In the genomic region with DNA sequence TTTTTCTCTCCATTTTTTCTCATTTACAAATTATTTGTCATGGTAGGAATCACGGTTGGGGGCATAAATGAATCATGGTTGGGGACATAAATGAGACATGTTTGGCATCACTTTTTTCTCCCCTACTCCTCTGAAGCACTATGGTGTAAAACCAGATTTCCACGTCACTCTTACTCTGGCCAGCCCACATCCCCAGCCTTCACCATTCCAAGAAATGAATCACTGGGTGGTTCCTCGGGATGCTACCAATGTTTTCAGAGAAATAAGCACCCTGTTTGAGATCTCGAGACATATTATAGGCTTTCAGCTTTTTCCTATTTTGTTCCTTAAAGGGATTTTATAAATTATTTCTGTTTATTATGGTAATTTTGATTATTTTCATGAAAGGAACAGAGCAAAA, we compare ENCODE assay signal across 30 cellular contexts.
DNase-seq lines count a peak whose midpoint lies in the region; ATAC-seq and TF ChIP-seq lines count a peak whose summit lies in the region.
"Had no signal": no experiment of that assay in that cellular context is flagged by ENCODE, and none has a peak within 500 bp of the region (broad histone marks: within the 10 kb centered on the region; RNA-seq: fewer than 3 reads in every experiment).

No MANE protein-coding gene starts in this region.

- no peak overlapping the region for H3K9ac ChIP-seq in GM23248
- H3K9ac ChIP-seq: KMS-11 had no signal

- peaks cover 15% of the 10 kb centered on the region for H3K4me1 ChIP-seq in GM23248 (ENCODE audit: insufficient read depth)
- H3K4me1 ChIP-seq: BE2C, esophagus muscularis mucosa, left lung, SJCRH30, uterus had no signal

- H3K9me2 ChIP-seq in GM23248 (ENCODE audit: insufficient read depth) = no peaks in the 10 kb centered on the region

- DNase-seq in A172 (ENCODE audit: low spot score) (peak; percentile 42), GM23248 (peak; percentile 77), RWPE1 (ENCODE audit: low spot score) (peak; percentile 11), fibroblast of the aortic adventitia (ENCODE audit: low read depth) (peak; percentile 28), middle frontal gyrus (ENCODE audit: extremely low spot score, low spot score) (no peak), putamen (ENCODE audit: low spot score) (no peak), head of caudate nucleus (no peak)
- DNase-seq: activated B cell treated with CpG ODN at 0.5 μM for 24 hours; activated CD8-positive, alpha-beta memory T cell treated with anti-CD3 and anti-CD28 coated beads, Interleukin-2, amount 10 ng/mL, durations not matched to agents 7 days and 5 days; activated naive CD4-positive, alpha-beta T cell treated with anti-CD3 and anti-CD28 coated beads, Interleukin-2, amount 50 U/mL, for 16 hours; activated T-cell treated with anti-CD3 and anti-CD28 coated beads, Interleukin-2, amount 50 U/mL, for 72 hours; amniotic stem cell; caudate nucleus; CD8-positive, alpha-beta memory T cell; endodermal cell; HCEC 1CT; left lung; naive thymus-derived CD4-positive, alpha-beta T cell; NCI-H187 treated with DMSO at 0.1 percent for 48 hours; NCI-H69; SJCRH30; stimulated activated naive CD8-positive, alpha-beta T cell treated with anti-CD3 and anti-CD28 coated beads, Interleukin-15, Interleukin-2, amounts not matched to agents 100 U/mL and 50 U/mL, for 24 hours; T1000; uterus had no signal

- no peak for ATAC-seq in GM18511 (IDR thresholded peaks at IDR 0.05; ENCODE audit: unreplicated experiment)
- ATAC-seq: activated CD8-positive, alpha-beta memory T cell treated with anti-CD3 and anti-CD28 coated beads, Interleukin-2, amount 10 ng/mL, durations not matched to agents 7 days and 5 days; activated T-cell treated with anti-CD3 and anti-CD28 coated beads, Interleukin-2, amount 50 U/mL, for 72 hours; left lung; naive thymus-derived CD4-positive, alpha-beta T cell; Panc1; stimulated activated naive CD8-positive, alpha-beta T cell treated with anti-CD3 and anti-CD28 coated beads, Interleukin-15, Interleukin-2, amounts not matched to agents 100 U/mL and 50 U/mL, for 24 hours had no signal

- intact Hi-C loops in head of caudate nucleus (cut with DNase I) = no loop called here

- H3K27ac ChIP-seq in GM23248 = peak overlapping the region; percentile 17; the same call in 1 of the 2 replicates
- no peak overlapping the region for H3K27ac ChIP-seq in RWPE1
- H3K27ac ChIP-seq: esophagus muscularis mucosa, KMS-11, left lung, SJCRH30, thoracic aorta, uterus had no signal

- in situ Hi-C loops in GM23248 (cut with MboI) = no loop called here

- CTCF ChIA-PET in RWPE1 (lab: Yijun Ruan, JAX) = no interaction called here

- POLR2A ChIA-PET in RWPE1 (lab: Yijun Ruan, JAX; ENCODE audit: low non-redundant PET) = no interaction called here

- H3K4me3 ChIP-seq in GM23248 (no peak overlapping the region), fibroblast of the aortic adventitia (ENCODE audit: low read depth, low read length) (no peak overlapping the region)
- H3K4me3 ChIP-seq: esophagus muscularis mucosa, left lung, SJCRH30, thoracic aorta, uterus had no signal

- no peaks in the 10 kb centered on the region for H3K9me3 ChIP-seq in GM23248 (ENCODE audit: low read depth)
- H3K9me3 ChIP-seq: BE2C, left lung, SJCRH30, uterus had no signal

- H3K4me2 ChIP-seq in GM23248 (ENCODE audit: unreplicated experiment) = no peak overlapping the region
- H3K4me2 ChIP-seq: KMS-11 had no signal

- H3F3A ChIP-seq in GM23248 (ENCODE audit: insufficient read depth) = no peaks in the 10 kb centered on the region

- TF ChIP-seq CTCF in RWPE1 (conservative IDR thresholded peaks at IDR 0.05; ENCODE audit: low read depth) (no peak), fibroblast of the aortic adventitia (IDR thresholded peaks at IDR 0.05; ENCODE audit: insufficient read depth, low read length) (no peak)

- WGBS in GM23248 (ENCODE audit: low coverage in 1 of 2, low lambda C conversion rate in 2 of 2, missing lambda C conversion rate in 2 of 2), 2 experiments = 11 to 12% methylated on average over 4 of the region's 4 CpGs

- peak overlapping the region; percentile 45 for H2AFZ ChIP-seq in GM23248

- H3K79me2 ChIP-seq in GM23248 (ENCODE audit: insufficient read depth) = no peaks in the 10 kb centered on the region

- no peaks in the 10 kb centered on the region for H3K36me3 ChIP-seq in GM23248 (ENCODE audit: low read depth)
- H3K36me3 ChIP-seq: BE2C, esophagus muscularis mucosa, left lung, SJCRH30, thoracic aorta, uterus had no signal

- no peaks in the 10 kb centered on the region for H3K27me3 ChIP-seq in GM23248 (replicated peaks; ENCODE audit: insufficient read depth)
- H3K27me3 ChIP-seq: BE2C, esophagus muscularis mucosa, left lung, SJCRH30, uterus had no signal

- no peaks in the 10 kb centered on the region for H4K20me1 ChIP-seq in GM23248 (ENCODE audit: insufficient read depth)

Comparison
In these comparisons a context has a peak if more than half of its experiments do, and no peak if none do; other contexts are left out.
1. DNase-seq: peak in A172 (single experiment), GM23248 (single experiment), RWPE1 (single experiment) and fibroblast of the aortic adventitia (single experiment); none in middle frontal gyrus (single experiment), putamen (single experiment) and head of caudate nucleus (0 of 42).